19 cellular contexts compared by ENCODE assay signal in genomic region chr11:87859583-87859982, GRCh38.
DNase-seq lines count a peak whose midpoint lies in the region; ATAC-seq and TF ChIP-seq lines count a peak whose summit lies in the region.
"Had no signal": no experiment of that assay in that cellular context is flagged by ENCODE, and none has a peak within 500 bp of the region (broad histone marks: within the 10 kb centered on the region; RNA-seq: fewer than 3 reads in every experiment).

No MANE protein-coding gene starts in this region.

- no peaks in the 10 kb centered on the region for H3K27me3 ChIP-seq in adipocyte (replicated peaks; ENCODE audit: control insufficient read depth, insufficient read depth, low read length)
- H3K27me3 ChIP-seq in smooth muscle cell (ENCODE audit: low read depth) = no peaks in the 10 kb centered on the region
- H3K27me3 ChIP-seq: BLaER1, Peyer's patch had no signal

- no peak overlapping the region for H3K9ac ChIP-seq in adipocyte (ENCODE audit: low read length)
- H3K9ac ChIP-seq in smooth muscle cell (ENCODE audit: low read depth) = no peak overlapping the region
- H3K9ac ChIP-seq: BLaER1, GM23248 had no signal

- H4K20me1 ChIP-seq in smooth muscle cell (ENCODE audit: low read depth) = no peaks in the 10 kb centered on the region
- H4K20me1 ChIP-seq: BLaER1 had no signal

- no peak for TF ChIP-seq CTCF in smooth muscle cell (IDR thresholded peaks at IDR 0.05; ENCODE audit: borderline replicate concordance, insufficient read depth, poor library complexity, severe bottlenecking)

- WGBS in smooth muscle cell (ENCODE audit: low lambda C conversion rate) = 78% methylated on average over 1 of the region's 1 CpG

- H2AFZ ChIP-seq in smooth muscle cell (ENCODE audit: low read depth) = peak overlapping the region; percentile 23
- H2AFZ ChIP-seq: GM23248 had no signal

- H3K4me1 ChIP-seq in adipocyte (ENCODE audit: control insufficient read depth, insufficient read depth, low read length) = no peaks in the 10 kb centered on the region
- peaks cover 4% of the 10 kb centered on the region for H3K4me1 ChIP-seq in smooth muscle cell (ENCODE audit: low read depth)
- H3K4me1 ChIP-seq: BLaER1, Peyer's patch had no signal

- no peaks in the 10 kb centered on the region for H3K79me2 ChIP-seq in smooth muscle cell (ENCODE audit: low read depth)

- peak; percentile 21 for DNase-seq in NCI-H2171 treated with DMSO at 0.1 percent for 48 hours (lab: John Stamatoyannopoulos, UW)
- no peak for DNase-seq in NCI-H2171 (lab: John Stamatoyannopoulos, UW)
- DNase-seq in adipocyte (ENCODE audit: low read depth) = peak; percentile 48
- DNase-seq in globus pallidus (ENCODE audit: low spot score) = peak; percentile 9
- DNase-seq in smooth muscle cell (lab: John Stamatoyannopoulos, UW; ENCODE audit: unreplicated experiment) = no peak
- no peak for DNase-seq in NCI-H774 (lab: John Stamatoyannopoulos, UW)
- DNase-seq: 8988T; activated CD4-positive, alpha-beta T cell treated with anti-CD3 and anti-CD28 coated beads for 4 hours; activated effector memory CD4-positive, alpha-beta T cell treated with Interleukin-2 at 50 U/mL for 16 hours; GM23248; NCI-H1436 treated with DMSO at 0.1 percent for 48 hours; Peyer's patch; posterior cingulate gyrus; stimulated activated CD4-positive, alpha-beta T cell treated with anti-CD3 and anti-CD28 coated beads, Interleukin-12 subunit alpha, Interleukin-12 subunit beta, amount 100 ng/mL, for 4 hours; trophoblast cell had no signal

- no peaks in the 10 kb centered on the region for H3F3A ChIP-seq in smooth muscle cell (ENCODE audit: low read depth)

- H3K36me3 ChIP-seq in adipocyte (ENCODE audit: control insufficient read depth, insufficient read depth, low read length, severe bottlenecking) (no peaks in the 10 kb centered on the region), smooth muscle cell (ENCODE audit: low read depth) (no peaks in the 10 kb centered on the region)
- H3K36me3 ChIP-seq: BLaER1, Peyer's patch had no signal

- H3K4me2 ChIP-seq in smooth muscle cell = no peak overlapping the region
- H3K4me2 ChIP-seq: BLaER1 had no signal

- ATAC-seq in HG03520 (IDR thresholded peaks at IDR 0.05; ENCODE audit: unreplicated experiment) (no peak), GM19397 (IDR thresholded peaks at IDR 0.05; ENCODE audit: unreplicated experiment) (no peak)
- ATAC-seq: stimulated activated memory B cell treated with anti-CD40 and anti-IgM and Interleukin-4, amounts not matched to agents 10 μg/mL and 1 μg/mL and 100 μg/mL, for 72 hours had no signal

- H3K9me3 ChIP-seq in adipocyte (ENCODE audit: control insufficient read depth, low read length) (no peaks in the 10 kb centered on the region), smooth muscle cell (replicated peaks; ENCODE audit: low read depth) (no peaks in the 10 kb centered on the region)
- H3K9me3 ChIP-seq: BLaER1, Peyer's patch had no signal

- no peak overlapping the region for H3K27ac ChIP-seq in smooth muscle cell (ENCODE audit: low read depth)
- H3K27ac ChIP-seq: BLaER1, GM23248, Peyer's patch had no signal

- no peak overlapping the region for H3K4me3 ChIP-seq in adipocyte (ENCODE audit: low read length)
- no peak overlapping the region for H3K4me3 ChIP-seq in smooth muscle cell
- H3K4me3 ChIP-seq: BLaER1, GM23248, Peyer's patch had no signal

Comparison
In these comparisons a context has a peak if more than half of its experiments do, and no peak if none do; other contexts are left out.
1. DNase-seq: peak in NCI-H2171 treated with DMSO at 0.1 percent for 48 hours (single experiment), adipocyte (single experiment) and globus pallidus (single experiment); none in NCI-H2171 (single experiment), smooth muscle cell (single experiment) and NCI-H774 (single experiment).